In genomic region chr19:6948884-6949283, GRCh38 we compare ENCODE assay signal across 8 cellular contexts.
"Had no signal": no experiment of that assay in that cellular context is flagged by ENCODE, and none has a peak within 500 bp of the region (broad histone marks: within the 10 kb centered on the region; RNA-seq: fewer than 3 reads in every experiment).

No MANE protein-coding gene starts in this region.

- H3K9me3 Mint-ChIP-seq: HFFc6 had no signal

- ATAC-seq: HCT116, K562 had no signal

- FAIRE-seq: HTR-8/SVneo, K562 had no signal

- DNase-seq: GM23248, GOT3, H7, HFFc6, IMR-90 had no signal
